Comparison of ENCODE assay signal across 21 cellular contexts in genomic region chr10:71717056-71717755, GRCh38. TPM values are rescaled to one million over a fixed set of nuclear protein-coding genes. Genes with fewer than 3 reads are reported as not detected.
DNase-seq lines count a peak whose midpoint lies in the region; ATAC-seq and TF ChIP-seq lines count a peak whose summit lies in the region.
"Had no signal": no experiment of that assay in that cellular context is flagged by ENCODE, and none has a peak within 500 bp of the region (broad histone marks: within the 10 kb centered on the region; RNA-seq: fewer than 3 reads in every experiment).

No MANE protein-coding gene starts in this region.

- no peak overlapping the region for H2AFZ ChIP-seq in mesenchymal stem cell (ENCODE audit: low read depth, low read length)

- H3K9me3 ChIP-seq in right cardiac atrium (ENCODE audit: control insufficient read depth, low read length), result no peaks in the 10 kb centered on the region
- H3K9me3 ChIP-seq in mesenchymal stem cell (ENCODE audit: control insufficient read depth, low read length), result no peaks in the 10 kb centered on the region
- no peaks in the 10 kb centered on the region for H3K9me3 ChIP-seq in uterus
- H3K9me3 ChIP-seq: Caco-2 had no signal

- no peak overlapping the region for H4K8ac ChIP-seq in mesenchymal stem cell (ENCODE audit: low read length)

- no peak for TF ChIP-seq POLR2A in uterus (IDR thresholded peaks at IDR 0.05)

- 72% methylated on average over 8 of the region's 8 CpGs for whole genome bisulfite sequencing in right cardiac atrium
- 80% methylated on average over 8 of the region's 8 CpGs for WGBS in mesenchymal stem cell

- DNase-seq in right cardiac atrium, result peak in 2 of 3 donors; percentile 62 to 73
- no peak for DNase-seq in Right ventricle myocardium inferior (ENCODE audit: missing footprints)
- no peak for DNase-seq in mesenchymal stem cell
- DNase-seq in uterus, result no peak
- DNase-seq in HFFc6, result no peak
- no peak for DNase-seq in 8988T
- DNase-seq: activated CD8-positive, alpha-beta T cell treated with anti-CD3 and anti-CD28 coated beads for 36 hours; activated T-cell treated with anti-CD3 and anti-CD28 coated beads, Interleukin-2, amount 50 U/mL, for 48 hours; amniotic stem cell; Caco-2; caudate nucleus; effector CD4-positive, alpha-beta T cell; Karpas-422; NCI-H2029; Right ventricle myocardium superior; stimulated activated naive CD4-positive, alpha-beta T cell treated with Interleukin-2 at 50 U/mL for 16 hours; trophoblast cell had no signal

- H2BK15ac ChIP-seq in mesenchymal stem cell (ENCODE audit: low read depth, poor library complexity, severe bottlenecking), result no peak overlapping the region

- H3K9me3 Mint-ChIP-seq in activated T-helper 17 cell treated with anti-CD3 and anti-CD28 coated beads, Interleukin-2, amount 50 U/mL, for 72 hours, result no peaks in the 10 kb centered on the region
- H3K9me3 Mint-ChIP-seq in HFFc6, result no peaks in the 10 kb centered on the region
- H3K9me3 Mint-ChIP-seq: activated CD8-positive, alpha-beta T cell treated with anti-CD3 and anti-CD28 coated beads for 36 hours had no signal

- no peak overlapping the region for H3K4me2 ChIP-seq in mesenchymal stem cell (ENCODE audit: low read length, poor library complexity, severe bottlenecking)

- no peaks in the 10 kb centered on the region for H3K27me3 Mint-ChIP-seq in activated T-helper 17 cell treated with anti-CD3 and anti-CD28 coated beads, Interleukin-2, amount 50 U/mL, for 72 hours
- peaks cover 32% of the 10 kb centered on the region for H3K27me3 Mint-ChIP-seq in HFFc6 (ENCODE audit: insufficient read depth)
- H3K27me3 Mint-ChIP-seq: activated CD8-positive, alpha-beta T cell treated with anti-CD3 and anti-CD28 coated beads for 36 hours had no signal

- no peak for ATAC-seq in right cardiac atrium
- no peak for ATAC-seq in Right ventricle myocardium inferior
- ATAC-seq in activated T-helper 17 cell treated with anti-CD3 and anti-CD28 coated beads, Interleukin-2, amount 50 U/mL, for 72 hours (replicated peaks), result no peak
- ATAC-seq: activated CD8-positive, alpha-beta T cell treated with anti-CD3 and anti-CD28 coated beads for 36 hours; left lobe of liver had no signal

- no peak overlapping the region for H3K14ac ChIP-seq in mesenchymal stem cell (ENCODE audit: low read length in 2 of 2)

- peaks cover 34% of the 10 kb centered on the region for H3K4me1 ChIP-seq in right cardiac atrium (ENCODE audit: control insufficient read depth, insufficient read depth, low read length)
- no peaks in the 10 kb centered on the region for H3K4me1 ChIP-seq in mesenchymal stem cell (ENCODE audit: control insufficient read depth, insufficient read depth, low read depth, low read length)
- H3K4me1 ChIP-seq in uterus, result peaks cover 17 to 51% of the 10 kb centered on the region in 2 donors

- no peak overlapping the region for H2AK5ac ChIP-seq in mesenchymal stem cell (ENCODE audit: low read length, severe bottlenecking)

- no peaks in the 10 kb centered on the region for H3K27me3 ChIP-seq in right cardiac atrium (ENCODE audit: control insufficient read depth, insufficient read depth)
- H3K27me3 ChIP-seq in mesenchymal stem cell (ENCODE audit: control insufficient read depth in 1 of 2, insufficient read depth in 1 of 2, low read length in 2 of 2), result peaks cover 4 to 58% of the 10 kb centered on the region in 2 experiments
- no peaks in the 10 kb centered on the region for H3K27me3 ChIP-seq in uterus

- H3K4me1 Mint-ChIP-seq in activated T-helper 17 cell treated with anti-CD3 and anti-CD28 coated beads, Interleukin-2, amount 50 U/mL, for 72 hours, result peaks cover 37% of the 10 kb centered on the region
- peaks cover 18% of the 10 kb centered on the region for H3K4me1 Mint-ChIP-seq in HFFc6 (ENCODE audit: low read depth)

- intact Hi-C loops in right cardiac atrium (cut with DNase I) (loop anchor here in 1 of 4 donors (5.0 kb wide), 1 partner anchor 55 kb away; the partner anchor contains the start of gene VSIR), Right ventricle myocardium inferior (cut with DNase I) (no loop called here), uterus (cut with DNase I; ENCODE audit: low total_unique reads) (no loop called here)

- TF ChIP-seq CTCF in uterus (IDR thresholded peaks at IDR 0.05), result no peak
- no peak for TF ChIP-seq CTCF in HFFc6 (IDR thresholded peaks at IDR 0.05)

- no peak overlapping the region for H3K23ac ChIP-seq in mesenchymal stem cell (ENCODE audit: low read length in 2 of 2)

- H2BK5ac ChIP-seq in mesenchymal stem cell (ENCODE audit: low read depth, low read length, poor library complexity, severe bottlenecking), result no peak overlapping the region

- no peak overlapping the region for H3K4ac ChIP-seq in mesenchymal stem cell (ENCODE audit: low read depth in 1 of 2, low read length in 2 of 2)

- no peak overlapping the region for H2BK12ac ChIP-seq in mesenchymal stem cell (ENCODE audit: low read length in 2 of 2)

- H3K18ac ChIP-seq in mesenchymal stem cell (ENCODE audit: low read depth in 1 of 2, low read length in 2 of 2), result no peak overlapping the region

- peak overlapping the region; percentile 32 for H3K4me3 Mint-ChIP-seq in activated T-helper 17 cell treated with anti-CD3 and anti-CD28 coated beads, Interleukin-2, amount 50 U/mL, for 72 hours
- no peak overlapping the region for H3K4me3 Mint-ChIP-seq in HFFc6
- H3K4me3 Mint-ChIP-seq: activated CD8-positive, alpha-beta T cell treated with anti-CD3 and anti-CD28 coated beads for 36 hours had no signal

- H3K36me3 ChIP-seq in mesenchymal stem cell (ENCODE audit: control insufficient read depth in 1 of 2, insufficient read depth in 2 of 2, low read depth in 1 of 2, low read length in 2 of 2), result no peaks in the 10 kb centered on the region
- no peaks in the 10 kb centered on the region for H3K36me3 ChIP-seq in uterus

- H3K36me3 Mint-ChIP-seq in activated T-helper 17 cell treated with anti-CD3 and anti-CD28 coated beads, Interleukin-2, amount 50 U/mL, for 72 hours (ENCODE audit: low read depth), result peaks cover 14% of the 10 kb centered on the region
- H3K36me3 Mint-ChIP-seq in HFFc6 (ENCODE audit: low read depth), result no peaks in the 10 kb centered on the region

- H4K91ac ChIP-seq in mesenchymal stem cell (ENCODE audit: low read length), result no peak overlapping the region

- H3K27ac Mint-ChIP-seq in activated T-helper 17 cell treated with anti-CD3 and anti-CD28 coated beads, Interleukin-2, amount 50 U/mL, for 72 hours, result peak overlapping the region; percentile 56
- H3K27ac Mint-ChIP-seq in HFFc6, result no peak overlapping the region
- H3K27ac Mint-ChIP-seq: activated CD8-positive, alpha-beta T cell treated with anti-CD3 and anti-CD28 coated beads for 36 hours had no signal

- H3K9ac ChIP-seq in mesenchymal stem cell (ENCODE audit: low read length), result peak overlapping the region; percentile 11

- no peak overlapping the region for H2BK120ac ChIP-seq in mesenchymal stem cell (ENCODE audit: low read depth, low read length)

- no peaks in the 10 kb centered on the region for H3K79me1 ChIP-seq in mesenchymal stem cell (replicated peaks; ENCODE audit: low read length, poor library complexity, severe bottlenecking)

- H3K27ac ChIP-seq in right cardiac atrium (ENCODE audit: low read length) (peak overlapping the region; percentile 3), mesenchymal stem cell (ENCODE audit: low read length, poor library complexity, severe bottlenecking) (no peak overlapping the region), uterus (peak overlapping the region; percentile 28 to 67)

- H3K4me3 ChIP-seq in right cardiac atrium (ENCODE audit: low read length) (no peak overlapping the region), mesenchymal stem cell (ENCODE audit: insufficient read depth in 1 of 2, low read depth in 1 of 2, low read length in 2 of 2) (no peak overlapping the region), uterus (no peak overlapping the region)

RNA-seq across cellular contexts. Expression of gene C10orf105, which starts 2.4 kb away (rescaled TPM):
- total RNA-seq in right cardiac atrium, result under 1 TPM in 3 of 4 donors, not detected in 1; 0.14 to 0.36 (median 0.24) TPM
- 0.09 TPM for polyA plus RNA-seq in right cardiac atrium
- 0.05 TPM for total RNA-seq in Right ventricle myocardium inferior
- 1 to 10 TPM in 1 of 2 donors, under 1 TPM in 1; 0.04 to 1.0 TPM for total RNA-seq in activated T-helper 17 cell treated with anti-CD3 and anti-CD28 coated beads, Interleukin-2, amount 50 U/mL, for 72 hours
- polyA plus RNA-seq in mesenchymal stem cell (2013, experiment 1 of 2), result not detected
- polyA plus RNA-seq in mesenchymal stem cell (2013, experiment 2 of 2), result not detected
- total RNA-seq in uterus, result 1 to 10 TPM in 1 of 4 donors, under 1 TPM in 1, not detected in 2; 0.07 to 1.2 TPM
- not detected for total RNA-seq in HFFc6 (2021; fragmentation: NEBNext Ultra II Directional; extraction: Animal tissue kit (Norgen Biotek cat#: 25700))
- total RNA-seq: Caco-2, glomerular endothelial cell, left lobe of liver, NCI-H460 had no signal

RNA-seq across cellular contexts. Expression of gene VSIR, which starts 56.1 kb away (rescaled TPM):
- 10 to 100 TPM; 29.3 to 55.1 (median 34.4) TPM for total RNA-seq in right cardiac atrium
- 36.8 TPM for polyA plus RNA-seq in right cardiac atrium
- 140 TPM for total RNA-seq in Right ventricle myocardium inferior
- total RNA-seq in activated T-helper 17 cell treated with anti-CD3 and anti-CD28 coated beads, Interleukin-2, amount 50 U/mL, for 72 hours, result 100 to 1,000 TPM in 1 of 2 donors, 10 to 100 TPM in 1; 27.9 to 125 TPM
- 3.3 TPM for polyA plus RNA-seq in mesenchymal stem cell (2013, experiment 1 of 2)
- 3.8 TPM for polyA plus RNA-seq in mesenchymal stem cell (2013, experiment 2 of 2)
- 100 to 1,000 TPM in 1 of 4 donors, 10 to 100 TPM in 3; 18.9 to 127 (median 36.7) TPM for total RNA-seq in uterus
- 10 to 100 TPM; 24.3 to 36.2 (median 29.0) TPM for total RNA-seq in HFFc6 (2021; fragmentation: NEBNext Ultra II Directional; extraction: Animal tissue kit (Norgen Biotek cat#: 25700))

Comparison
In these comparisons a context has a peak if more than half of its experiments do, and no peak if none do; other contexts are left out.
1. DNase-seq: peak in right cardiac atrium (2 of 3); none in Right ventricle myocardium inferior (single experiment), mesenchymal stem cell (single experiment), uterus (0 of 2), HFFc6 (single experiment) and 8988T (single experiment).